ENCODE assay signal across 1 cellular context in genomic region chr7:97734255-97734654, GRCh38.
TF ChIP-seq lines count a peak whose summit lies in the region.

No MANE protein-coding gene starts in this region.

TF ChIP-seq in GM23338, 12 proteins besides CTCF, POLR2A, EP300 and RAD21 (continued from another document):
- TF ChIP-seq REST (IDR thresholded peaks at IDR 0.05; ENCODE audit: unreplicated experiment) (no peak), ETS1 (IDR thresholded peaks at IDR 0.05) (no peak), STAT1 (IDR thresholded peaks at IDR 0.05; ENCODE audit: unreplicated experiment) (no peak), NANOG (IDR thresholded peaks at IDR 0.05; ENCODE audit: borderline replicate concordance) (no peak)
